Comparison of ENCODE assay signal across 1 cellular context in genomic region chr4:113784497-113785254, GRCh38.
TF ChIP-seq lines count a peak whose summit lies in the region.

No MANE protein-coding gene starts in this region.

TF ChIP-seq in HepG2, 621 proteins besides CTCF, POLR2A, EP300 and RAD21 (continued from another document and continues in another):
- TF ChIP-seq ZNF574 (CRISPR knock-in tag; IDR thresholded peaks at IDR 0.05) (no peak), SRF (IDR thresholded peaks at IDR 0.05; ENCODE audit: low read depth, low read length) (no peak), EHMT2 (IDR thresholded peaks at IDR 0.05; ENCODE audit: borderline replicate concordance, low read depth, low read length) (no peak; the same call in 1 of the 2 replicates), ZBTB10 (CRISPR knock-in tag; IDR thresholded peaks at IDR 0.05; ENCODE audit: borderline replicate concordance) (no peak), ZNF33A (CRISPR knock-in tag; IDR thresholded peaks at IDR 0.05; ENCODE audit: borderline replicate concordance) (0 out of 2 replicates have a peak, but pooled peaks have one; percentile 23), DMAP1 (CRISPR knock-in tag; IDR thresholded peaks at IDR 0.05) (no peak), RELA (CRISPR knock-in tag; IDR thresholded peaks at IDR 0.05) (no peak), HNRNPK (IDR thresholded peaks at IDR 0.05; ENCODE audit: low read depth, low read length, poor library complexity, severe bottlenecking) (no peak), SALL1 (CRISPR knock-in tag; IDR thresholded peaks at IDR 0.05) (peak; percentile 41; the same call in 1 of the 2 replicates), USF2 (IDR thresholded peaks at IDR 0.05; ENCODE audit: low read depth, low read length) (no peak), USF2 (CRISPR knock-in tag; IDR thresholded peaks at IDR 0.05; ENCODE audit: borderline replicate concordance) (no peak), DDIT3 (CRISPR knock-in tag; IDR thresholded peaks at IDR 0.05) (no peak), ZNF256 (CRISPR knock-in tag; conservative IDR thresholded peaks at IDR 0.05) (no peak), ZFYVE20 (CRISPR knock-in tag; IDR thresholded peaks at IDR 0.05; ENCODE audit: borderline replicate concordance, low read depth) (no peak), ZFP1 (CRISPR knock-in tag; IDR thresholded peaks at IDR 0.05) (0 out of 2 replicates have a peak, but pooled peaks have one; percentile 33), CBFB (CRISPR knock-in tag; IDR thresholded peaks at IDR 0.05) (no peak), ZNF264 (CRISPR knock-in tag; IDR thresholded peaks at IDR 0.05) (peak; percentile 97), ZNF639 (CRISPR knock-in tag; conservative IDR thresholded peaks at IDR 0.05) (no peak), AKAP8 (CRISPR knock-in tag; IDR thresholded peaks at IDR 0.05) (no peak), SALL2 (CRISPR knock-in tag; IDR thresholded peaks at IDR 0.05) (no peak), ZNF205 (CRISPR knock-in tag; IDR thresholded peaks at IDR 0.05) (no peak), ZNF101 (CRISPR knock-in tag; IDR thresholded peaks at IDR 0.05; ENCODE audit: borderline replicate concordance, low read depth) (no peak), ARID4A (CRISPR knock-in tag; IDR thresholded peaks at IDR 0.05; ENCODE audit: borderline replicate concordance) (no peak), PLRG1 (conservative IDR thresholded peaks at IDR 0.05) (no peak), TBX3 (IDR thresholded peaks at IDR 0.05; ENCODE audit: borderline replicate concordance) (no peak), TOE1 (CRISPR knock-in tag; IDR thresholded peaks at IDR 0.05) (no peak), ZNF770 (CRISPR knock-in tag; IDR thresholded peaks at IDR 0.05) (no peak), NR2C2 (CRISPR knock-in tag; IDR thresholded peaks at IDR 0.05; ENCODE audit: borderline replicate concordance) (peak; percentile 19; the same call in 1 of the 2 replicates), HNRNPL (IDR thresholded peaks at IDR 0.05; ENCODE audit: low read depth, low read length) (no peak), FOXO1 (CRISPR knock-in tag; IDR thresholded peaks at IDR 0.05) (peak; percentile 16; the same call in 1 of the 2 replicates), ZIK1 (CRISPR knock-in tag; IDR thresholded peaks at IDR 0.05; ENCODE audit: borderline replicate concordance, low read depth) (no peak), NCOA5 (CRISPR knock-in tag; IDR thresholded peaks at IDR 0.05) (no peak), ZNF33B (CRISPR knock-in tag; IDR thresholded peaks at IDR 0.05) (no peak), ZMYM3 (CRISPR knock-in tag; IDR thresholded peaks at IDR 0.05) (no peak), TCF7 (IDR thresholded peaks at IDR 0.05; ENCODE audit: low read depth) (peak; percentile 30; the same call in 1 of the 2 replicates), MXD4 (CRISPR knock-in tag; IDR thresholded peaks at IDR 0.05) (no peak), ZNF230 (CRISPR knock-in tag; IDR thresholded peaks at IDR 0.05) (no peak), MED1 (CRISPR knock-in tag; IDR thresholded peaks at IDR 0.05) (peak; percentile 83), ZNF883 (CRISPR knock-in tag; IDR thresholded peaks at IDR 0.05; ENCODE audit: not compliant biosample characterization) (no peak), SIX1 (CRISPR knock-in tag; IDR thresholded peaks at IDR 0.05; ENCODE audit: borderline replicate concordance) (no peak), PBX3 (CRISPR knock-in tag; IDR thresholded peaks at IDR 0.05; ENCODE audit: borderline replicate concordance) (no peak), CERS6 (CRISPR knock-in tag; IDR thresholded peaks at IDR 0.05) (no peak), IKZF4 (CRISPR knock-in tag; IDR thresholded peaks at IDR 0.05; ENCODE audit: borderline replicate concordance, low read depth, not compliant biosample characterization) (no peak), NR2F6 (IDR thresholded peaks at IDR 0.05) (no peak), NR2F6 (CRISPR knock-in tag; IDR thresholded peaks at IDR 0.05) (peak; percentile 42; the same call in 1 of the 2 replicates), SAFB2 (CRISPR knock-in tag; IDR thresholded peaks at IDR 0.05; ENCODE audit: borderline replicate concordance, low read depth) (no peak), DNMT1 (CRISPR knock-in tag; IDR thresholded peaks at IDR 0.05) (no peak)
